In the genomic region with DNA sequence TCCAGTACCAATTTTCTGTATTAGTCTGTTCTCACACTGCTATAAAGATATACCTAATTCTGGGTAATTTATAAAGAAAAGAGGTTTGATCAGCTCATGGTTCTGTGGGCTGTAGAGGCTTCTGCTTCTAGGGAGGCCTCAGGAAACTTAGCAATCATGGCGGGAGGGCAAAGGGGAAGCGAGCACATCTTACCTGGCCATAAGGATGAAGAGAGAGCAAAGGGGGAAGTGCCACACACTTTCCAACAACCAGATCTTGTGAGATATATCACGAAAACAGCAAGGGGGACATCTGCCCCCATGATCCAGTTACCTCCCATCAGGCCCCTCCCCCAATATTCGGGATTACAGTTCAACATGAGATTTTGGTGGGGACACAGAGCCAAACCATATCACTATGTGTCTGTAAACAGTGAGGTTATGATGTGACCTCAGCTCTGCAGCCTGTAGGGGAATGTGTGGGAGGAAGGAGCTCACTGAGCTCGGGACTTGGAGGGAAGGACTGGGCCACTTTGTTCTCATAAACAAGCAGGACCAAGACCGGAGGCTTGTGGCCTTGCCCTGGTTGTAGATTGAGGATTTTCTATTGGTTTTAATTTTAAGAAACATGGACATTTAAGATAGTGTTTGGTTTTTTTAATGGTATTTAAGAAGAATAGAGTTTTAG, we compare ENCODE assay signal across 23 cellular contexts.
DNase-seq lines count a peak whose midpoint lies in the region; ATAC-seq and TF ChIP-seq lines count a peak whose summit lies in the region.
"Had no signal": no experiment of that assay in that cellular context is flagged by ENCODE, and none has a peak within 500 bp of the region (broad histone marks: within the 10 kb centered on the region; RNA-seq: fewer than 3 reads in every experiment).

No MANE protein-coding gene starts in this region.

- 40% methylated on average over 1 of the region's 6 CpGs; no CpG with 5 or more reads in 1 of the 2 experiments for WGBS in IMR-90 (ENCODE audit: extremely low coverage in 2 of 2, insufficient read length in 1 of 2), 2 experiments

- peaks cover 22% of the 10 kb centered on the region for H3K9me1 ChIP-seq in IMR-90 (ENCODE audit: insufficient read depth, low read length)

- no peak overlapping the region for H3K18ac ChIP-seq in IMR-90 (ENCODE audit: low read depth, low read length)

- TF ChIP-seq RAD21 in IMR-90 (IDR thresholded peaks at IDR 0.05; ENCODE audit: low read length), result no peak

- peaks cover 66% of the 10 kb centered on the region for H4K20me1 ChIP-seq in IMR-90 (ENCODE audit: insufficient read depth, low read length)
- no peaks in the 10 kb centered on the region for H4K20me1 ChIP-seq in OCI-LY7 (ENCODE audit: insufficient read depth, low read length)

- no peak overlapping the region for H4K91ac ChIP-seq in IMR-90 (ENCODE audit: insufficient read depth, low read depth, low read length)

- dilution Hi-C loops in IMR-90 (cut with HindIII; ENCODE audit: low sequenced_read_pairs, unreplicated experiment), result no loop called here

- peaks cover 34 to 87% of the 10 kb centered on the region in 2 experiments for H3K79me1 ChIP-seq in IMR-90 (ENCODE audit: low read depth in 1 of 2, low read length in 2 of 2)

- no peak overlapping the region for H3K9ac ChIP-seq in IMR-90 (ENCODE audit: low read depth, low read length)

- ATAC-seq in CD4-positive, CD25-positive, alpha-beta regulatory T cell (ENCODE audit: low read depth in 2 of 2), result no peak
- peak; percentile 67 for ATAC-seq in IMR-90 (ENCODE audit: low read depth)
- no peak for ATAC-seq in GM18907 (IDR thresholded peaks at IDR 0.05; ENCODE audit: unreplicated experiment)
- ATAC-seq in GM21390 (IDR thresholded peaks at IDR 0.05; ENCODE audit: unreplicated experiment), result no peak
- ATAC-seq: activated naive CD4-positive, alpha-beta T cell treated with anti-CD3 and anti-CD28 coated beads, Interleukin-2, amount 50 U/mL, for 72 hours had no signal

- no peaks in the 10 kb centered on the region for H3K27me3 Mint-ChIP-seq in CD4-positive, CD25-positive, alpha-beta regulatory T cell
- H3K27me3 Mint-ChIP-seq in dendritic cell treated with granulocyte-macrophage colony-stimulating factor and Interleukin-4, amounts not matched to agents 40 ng/mL and 50 ng/mL, for 4 days, result no peaks in the 10 kb centered on the region
- H3K27me3 Mint-ChIP-seq: IgD-negative memory B cell had no signal

- no peak overlapping the region for H2BK20ac ChIP-seq in IMR-90 (ENCODE audit: low read depth, low read length)

- H3K27ac ChIP-seq in CD4-positive, CD25-positive, alpha-beta regulatory T cell (ENCODE audit: insufficient read depth, low read length, poor library complexity, severe bottlenecking), result no peak overlapping the region
- no peak overlapping the region for H3K27ac ChIP-seq in IMR-90 (ENCODE audit: insufficient read depth, low read length)
- no peak overlapping the region for H3K27ac ChIP-seq in OCI-LY7 (ENCODE audit: low read depth, low read length, poor library complexity, severe bottlenecking)
- H3K27ac ChIP-seq: pancreas, suprapubic skin had no signal

- CTCF ChIA-PET in IMR-90 (lab: Yijun Ruan, JAX) (no interaction called here), OCI-LY7 (lab: Charles Lee; ENCODE audit: unreplicated experiment) (no interaction called here)

- POLR2A ChIA-PET in IMR-90 (lab: Charles Lee; ENCODE audit: unreplicated experiment) (no interaction called here), OCI-LY7 (lab: Charles Lee) (no interaction called here)

- H3K9me2 ChIP-seq in OCI-LY7 (ENCODE audit: insufficient read depth, low read length), result no peaks in the 10 kb centered on the region

- peaks cover 30% of the 10 kb centered on the region for H3K4me1 ChIP-seq in CD4-positive, CD25-positive, alpha-beta regulatory T cell (ENCODE audit: control insufficient read depth, insufficient read depth, low read length, poor library complexity, severe bottlenecking)
- H3K4me1 ChIP-seq in IMR-90 (ENCODE audit: control insufficient read depth, insufficient read depth, low read length), result peaks cover 5% of the 10 kb centered on the region; the same call in 1 of the 2 replicates
- peaks cover 23% of the 10 kb centered on the region for H3K4me1 ChIP-seq in OCI-LY7 (ENCODE audit: insufficient read depth, low read length, poor library complexity, severe bottlenecking)
- H3K4me1 ChIP-seq: pancreas had no signal

- H3K4me2 ChIP-seq in IMR-90 (ENCODE audit: low read depth, low read length) (no peak overlapping the region), OCI-LY7 (ENCODE audit: low read length) (no peak overlapping the region)

- TF ChIP-seq CTCF in IMR-90 (conservative IDR thresholded peaks at IDR 0.05; ENCODE audit: low read depth, low read length), result no peak
- TF ChIP-seq CTCF in OCI-LY7 (conservative IDR thresholded peaks at IDR 0.05; ENCODE audit: low read length), result no peak

- peaks cover 0 to 25% (median 4%) of the 10 kb centered on the region in 7 donors for H3K9me3 Mint-ChIP-seq in CD4-positive, CD25-positive, alpha-beta regulatory T cell
- peaks cover 29% of the 10 kb centered on the region for H3K9me3 Mint-ChIP-seq in dendritic cell treated with granulocyte-macrophage colony-stimulating factor and Interleukin-4, amounts not matched to agents 40 ng/mL and 50 ng/mL, for 4 days

- H4K5ac ChIP-seq in IMR-90 (ENCODE audit: low read depth, low read length), result no peak overlapping the region

- peaks cover 31 to 67% (median 42%) of the 10 kb centered on the region in 4 donors for H3K4me1 Mint-ChIP-seq in CD4-positive, CD25-positive, alpha-beta regulatory T cell
- peaks cover 33% of the 10 kb centered on the region for H3K4me1 Mint-ChIP-seq in dendritic cell treated with granulocyte-macrophage colony-stimulating factor and Interleukin-4, amounts not matched to agents 40 ng/mL and 50 ng/mL, for 4 days (ENCODE audit: low read depth)

- DNase-seq in CD4-positive, CD25-positive, alpha-beta regulatory T cell, result no peak
- DNase-seq in IMR-90 (peak; percentile 57), non-pigmented ciliary epithelial cell (ENCODE audit: low read depth) (peak; percentile 9), OCI-M1 (lab: John Stamatoyannopoulos, UW) (no peak), OCI-LY7 (ENCODE audit: low spot score) (no peak)
- DNase-seq: activated CD4-positive, alpha-beta T cell treated with anti-CD3 and anti-CD28 coated beads for 4 hours; activated CD8-positive, alpha-beta memory T cell treated with anti-CD3 and anti-CD28 coated beads, Interleukin-2, amount 50 U/mL, for 48 hours; Calu3; effector CD4-positive, alpha-beta T cell; GOT3; hippocampal formation; midbrain; NCI-H2029; NCI-H524 treated with DMSO at 0.1 percent for 48 hours; pancreas; SIG-M5; stimulated activated CD4-positive, alpha-beta T cell treated with anti-CD3 and anti-CD28 coated beads, Interleukin-4, amount 100 ng/mL, for 24 hours had no signal

- peak overlapping the region; percentile 35; the same call in 1 of the 2 replicates for H3K4ac ChIP-seq in IMR-90 (ENCODE audit: low read depth, low read length)

- peaks cover 3% of the 10 kb centered on the region for H3K36me3 ChIP-seq in CD4-positive, CD25-positive, alpha-beta regulatory T cell (ENCODE audit: control insufficient read depth, insufficient read depth, low read length)
- H3K36me3 ChIP-seq in IMR-90 (ENCODE audit: control insufficient read depth, insufficient read depth, low read length) (0 out of 2 replicates have a peak, but pooled peaks cover 1% of the 10 kb centered on the region), OCI-LY7 (ENCODE audit: insufficient read depth, low read length) (peaks cover 66% of the 10 kb centered on the region)
- H3K36me3 ChIP-seq: pancreas, suprapubic skin had no signal

- H2AK9ac ChIP-seq in IMR-90 (replicated peaks; ENCODE audit: low read depth, low read length, poor library complexity), result no peak overlapping the region

- H3K4me3 ChIP-seq in CD4-positive, CD25-positive, alpha-beta regulatory T cell (ENCODE audit: low read depth, low read length), result no peak overlapping the region
- H3K4me3 ChIP-seq in IMR-90 (ENCODE audit: insufficient read depth, low read depth, low read length), result no peak overlapping the region
- no peak overlapping the region for H3K4me3 ChIP-seq in OCI-LY7 (ENCODE audit: low read depth, low read length, poor library complexity, severe bottlenecking)
- H3K4me3 ChIP-seq: pancreas, suprapubic skin had no signal

- intact Hi-C loops in IMR-90 (cut with micrococcal nuclease) (no loop called here), OCI-LY7 (cut with micrococcal nuclease; ENCODE audit: unreplicated experiment) (no loop called here)
- intact Hi-C loops in dendritic cell treated with granulocyte-macrophage colony-stimulating factor and Interleukin-4, amounts not matched to agents 40 ng/mL and 50 ng/mL, for 4 days (cut with micrococcal nuclease), result no loop called here

- no peak overlapping the region for H2AK5ac ChIP-seq in IMR-90 (ENCODE audit: low read depth, low read length)

- H3K9me3 ChIP-seq in CD4-positive, CD25-positive, alpha-beta regulatory T cell (ENCODE audit: control insufficient read depth in 2 of 2, low read length in 2 of 2), result peaks cover 12 to 19% of the 10 kb centered on the region in 2 experiments
- H3K9me3 ChIP-seq in IMR-90 (ENCODE audit: control insufficient read depth, insufficient read depth, low read length) (peaks cover 8% of the 10 kb centered on the region; the same call in 1 of the 2 replicates), OCI-LY7 (ENCODE audit: low read length) (peaks cover 27% of the 10 kb centered on the region)
- H3K9me3 ChIP-seq: pancreas, suprapubic skin had no signal

- H3K79me2 ChIP-seq in OCI-LY7 (ENCODE audit: insufficient read depth, low read depth, low read length), result peaks cover 92% of the 10 kb centered on the region

- TF ChIP-seq POLR2A in IMR-90 (IDR thresholded peaks at IDR 0.05; ENCODE audit: low read depth, low read length), result no peak

- no peak overlapping the region for H3K23ac ChIP-seq in IMR-90 (ENCODE audit: low read depth, low read length)

- H2BK15ac ChIP-seq in IMR-90 (ENCODE audit: low read depth, low read length), result no peak overlapping the region

- no peak overlapping the region for H3K56ac ChIP-seq in IMR-90 (ENCODE audit: extremely low read depth, insufficient read depth, low read length)

- peak overlapping the region in 1 of 2 experiments; percentile 42; a peak in 1 of 4 replicates for H4K8ac ChIP-seq in IMR-90 (ENCODE audit: low read depth in 2 of 2, low read length in 2 of 2)

- no peak overlapping the region for H2BK5ac ChIP-seq in IMR-90 (ENCODE audit: low read depth, low read length, poor library complexity, severe bottlenecking)

- no peaks in the 10 kb centered on the region for H3K27me3 ChIP-seq in CD4-positive, CD25-positive, alpha-beta regulatory T cell (ENCODE audit: control insufficient read depth, insufficient read depth, low read length)
- H3K27me3 ChIP-seq in IMR-90 (ENCODE audit: control insufficient read depth, insufficient read depth, low read length), result no peaks in the 10 kb centered on the region
- H3K27me3 ChIP-seq: pancreas, suprapubic skin had no signal

- in situ Hi-C loops in IMR-90 (cut with MboI; ENCODE audit: low sequenced_read_pairs), result no loop called here

- peaks cover 22% of the 10 kb centered on the region for H3K36me3 Mint-ChIP-seq in CD4-positive, CD25-positive, alpha-beta regulatory T cell
- peaks cover 41% of the 10 kb centered on the region for H3K36me3 Mint-ChIP-seq in dendritic cell treated with granulocyte-macrophage colony-stimulating factor and Interleukin-4, amounts not matched to agents 40 ng/mL and 50 ng/mL, for 4 days (ENCODE audit: low read depth)

- BruUV-seq in IMR-90 (replicated peaks; lab: Mats Ljungman, UMichigan) (no TSS peak), OCI-LY7 (replicated peaks; lab: Mats Ljungman, UMichigan) (no TSS peak)

- peak overlapping the region; percentile 79; the same call in 1 of the 2 replicates for H3K14ac ChIP-seq in IMR-90 (replicated peaks; ENCODE audit: low read depth, low read length)

- H2AFZ ChIP-seq in IMR-90 (replicated peaks; ENCODE audit: low read length, poor library complexity), result no peak overlapping the region
- no peak overlapping the region for H2AFZ ChIP-seq in OCI-LY7 (ENCODE audit: low read length)

- peak overlapping the region in 1 of 4 donors; percentile 39 for H3K4me3 Mint-ChIP-seq in CD4-positive, CD25-positive, alpha-beta regulatory T cell
- no peak overlapping the region for H3K4me3 Mint-ChIP-seq in dendritic cell treated with granulocyte-macrophage colony-stimulating factor and Interleukin-4, amounts not matched to agents 40 ng/mL and 50 ng/mL, for 4 days

- H2BK120ac ChIP-seq in IMR-90 (ENCODE audit: low read depth, low read length), result no peak overlapping the region

- H3K27ac Mint-ChIP-seq in CD4-positive, CD25-positive, alpha-beta regulatory T cell, result peak overlapping the region in 2 of 3 donors; percentile 3 to 39
- H3K27ac Mint-ChIP-seq in dendritic cell treated with granulocyte-macrophage colony-stimulating factor and Interleukin-4, amounts not matched to agents 40 ng/mL and 50 ng/mL, for 4 days, result peak overlapping the region; percentile 40

Comparison
In these comparisons a context has a peak if more than half of its experiments do, and no peak if none do; other contexts are left out.
1. DNase-seq: peak in IMR-90 (single experiment) and non-pigmented ciliary epithelial cell (single experiment); none in CD4-positive, CD25-positive, alpha-beta regulatory T cell (0 of 3), OCI-M1 (single experiment) and OCI-LY7 (single experiment).